ENCODE assay signal across 17 cellular contexts in genomic region chr13:72195044-72195704, GRCh38.
"Had no signal": no experiment of that assay in that cellular context is flagged by ENCODE, and none has a peak within 500 bp of the region (broad histone marks: within the 10 kb centered on the region; RNA-seq: fewer than 3 reads in every experiment).

No MANE protein-coding gene starts in this region.

- H3K27ac ChIP-seq: sigmoid colon, spleen, thyroid gland had no signal

- DNase-seq: activated CD4-positive, alpha-beta T cell treated with anti-CD3 and anti-CD28 coated beads, Interleukin-2, amount 50 U/mL, for 1 hour; activated CD4-positive, CD25-positive, alpha-beta regulatory T cell treated with anti-CD3 and anti-CD28 coated beads, Interleukin-2, amount 50 U/mL, for 72 hours; activated CD8-positive, alpha-beta memory T cell treated with anti-CD3 and anti-CD28 coated beads, Interleukin-2, amount 50 U/mL, for 48 hours; activated effector memory CD4-positive, alpha-beta T cell treated with Interleukin-2 at 50 U/mL for 16 hours; activated naive CD4-positive, alpha-beta T cell treated with anti-CD3 and anti-CD28 coated beads, Interleukin-2, amount 10 ng/mL, durations not matched to agents 7 days and 5 days; activated naive CD8-positive, alpha-beta T cell treated with anti-CD3 and anti-CD28 coated beads, Interleukin-2, amount 50 U/mL, for 24 hours; activated T-cell treated with anti-CD3 and anti-CD28 coated beads, Interleukin-2, amount 50 U/mL, for 48 hours; aorta; effector CD4-positive, alpha-beta T cell; mesenchymal stem cell; nephron progenitor cell; sigmoid colon; spleen; stimulated activated naive B cell treated with anti-CD40 and anti-IgM and Interleukin-4, amounts not matched to agents 10 μg/mL and 1 μg/mL and 100 μg/mL, for 72 hours had no signal

- H3K9me3 Mint-ChIP-seq: activated naive CD4-positive, alpha-beta T cell treated with anti-CD3 and anti-CD28 coated beads, Interleukin-2, amount 10 ng/mL, durations not matched to agents 7 days and 5 days; activated naive CD8-positive, alpha-beta T cell treated with anti-CD3 and anti-CD28 coated beads, Interleukin-2, amount 50 U/mL, for 24 hours; central memory CD8-positive, alpha-beta T cell; nephron progenitor cell; stimulated activated naive B cell treated with anti-CD40 and anti-IgM and Interleukin-4, amounts not matched to agents 10 μg/mL and 1 μg/mL and 100 μg/mL, for 72 hours; T-helper 1 cell treated with Interleukin-12 subunit alpha and Interleukin-12 subunit beta and Interleukin-4 antibody, amounts not matched to agents 30 μg/mL and 1 μg/mL, for 36 hours had no signal

- H3K27me3 ChIP-seq: sigmoid colon, spleen, thyroid gland had no signal

- H3K9me3 ChIP-seq: sigmoid colon, spleen, thyroid gland had no signal

- ATAC-seq: activated naive CD8-positive, alpha-beta T cell treated with anti-CD3 and anti-CD28 coated beads, Interleukin-2, amount 50 U/mL, for 24 hours; stimulated activated naive B cell treated with anti-CD40 and anti-IgM and Interleukin-4, amounts not matched to agents 10 μg/mL and 1 μg/mL and 100 μg/mL, for 72 hours had no signal

- H3K4me3 Mint-ChIP-seq: activated naive CD4-positive, alpha-beta T cell treated with anti-CD3 and anti-CD28 coated beads, Interleukin-2, amount 10 ng/mL, durations not matched to agents 7 days and 5 days; activated naive CD8-positive, alpha-beta T cell treated with anti-CD3 and anti-CD28 coated beads, Interleukin-2, amount 50 U/mL, for 24 hours; central memory CD8-positive, alpha-beta T cell; nephron progenitor cell; stimulated activated naive B cell treated with anti-CD40 and anti-IgM and Interleukin-4, amounts not matched to agents 10 μg/mL and 1 μg/mL and 100 μg/mL, for 72 hours; T-helper 1 cell treated with Interleukin-12 subunit alpha and Interleukin-12 subunit beta and Interleukin-4 antibody, amounts not matched to agents 30 μg/mL and 1 μg/mL, for 36 hours had no signal

- H3K4me1 ChIP-seq: spleen, thyroid gland had no signal

- H3K27ac Mint-ChIP-seq: activated naive CD4-positive, alpha-beta T cell treated with anti-CD3 and anti-CD28 coated beads, Interleukin-2, amount 10 ng/mL, durations not matched to agents 7 days and 5 days; activated naive CD8-positive, alpha-beta T cell treated with anti-CD3 and anti-CD28 coated beads, Interleukin-2, amount 50 U/mL, for 24 hours; nephron progenitor cell; stimulated activated naive B cell treated with anti-CD40 and anti-IgM and Interleukin-4, amounts not matched to agents 10 μg/mL and 1 μg/mL and 100 μg/mL, for 72 hours; T-helper 1 cell treated with Interleukin-12 subunit alpha and Interleukin-12 subunit beta and Interleukin-4 antibody, amounts not matched to agents 30 μg/mL and 1 μg/mL, for 36 hours had no signal

- H3K4me3 ChIP-seq: sigmoid colon, spleen, thyroid gland had no signal

- H3K36me3 Mint-ChIP-seq: activated naive CD4-positive, alpha-beta T cell treated with anti-CD3 and anti-CD28 coated beads, Interleukin-2, amount 10 ng/mL, durations not matched to agents 7 days and 5 days; stimulated activated naive B cell treated with anti-CD40 and anti-IgM and Interleukin-4, amounts not matched to agents 10 μg/mL and 1 μg/mL and 100 μg/mL, for 72 hours had no signal

- H3K27me3 Mint-ChIP-seq: activated naive CD4-positive, alpha-beta T cell treated with anti-CD3 and anti-CD28 coated beads, Interleukin-2, amount 10 ng/mL, durations not matched to agents 7 days and 5 days; activated naive CD8-positive, alpha-beta T cell treated with anti-CD3 and anti-CD28 coated beads, Interleukin-2, amount 50 U/mL, for 24 hours; central memory CD8-positive, alpha-beta T cell; stimulated activated naive B cell treated with anti-CD40 and anti-IgM and Interleukin-4, amounts not matched to agents 10 μg/mL and 1 μg/mL and 100 μg/mL, for 72 hours had no signal

- H3K4me1 Mint-ChIP-seq: activated naive CD4-positive, alpha-beta T cell treated with anti-CD3 and anti-CD28 coated beads, Interleukin-2, amount 10 ng/mL, durations not matched to agents 7 days and 5 days; activated naive CD8-positive, alpha-beta T cell treated with anti-CD3 and anti-CD28 coated beads, Interleukin-2, amount 50 U/mL, for 24 hours; central memory CD8-positive, alpha-beta T cell; stimulated activated naive B cell treated with anti-CD40 and anti-IgM and Interleukin-4, amounts not matched to agents 10 μg/mL and 1 μg/mL and 100 μg/mL, for 72 hours had no signal

- H3K36me3 ChIP-seq: sigmoid colon, spleen, thyroid gland had no signal
